In genomic region chrX:12997898-12998687, GRCh38 we compare ENCODE assay signal across 11 cellular contexts. TPM values are rescaled to one million over a fixed set of nuclear protein-coding genes. Genes with fewer than 3 reads are reported as not detected.
DNase-seq lines count a peak whose midpoint lies in the region; ATAC-seq, FAIRE-seq and TF ChIP-seq lines count a peak whose summit lies in the region.
"Had no signal": no experiment of that assay in that cellular context is flagged by ENCODE, and none has a peak within 500 bp of the region (broad histone marks: within the 10 kb centered on the region; RNA-seq: fewer than 3 reads in every experiment).

No MANE protein-coding gene starts in this region.

- H3K9me3 Mint-ChIP-seq in effector memory CD8-positive, alpha-beta T cell = no peaks in the 10 kb centered on the region

- no peak for DNase-seq in Panc1 (ENCODE audit: low read depth, low spot score)
- no peak for DNase-seq in effector memory CD8-positive, alpha-beta T cell
- peak in 4 of 6 donors; percentile 40 to 47 (median 44) for DNase-seq in pancreas
- no peak for DNase-seq in T1000 (lab: John Stamatoyannopoulos, UW)
- no peak for DNase-seq in WERI-Rb-1
- DNase-seq in posterior vena cava (ENCODE audit: low spot score) = no peak

- 8 to 11% methylated on average over 5 of the region's 5 CpGs for WGBS in pancreas, 2 donors

- no peaks in the 10 kb centered on the region for H3K36me3 Mint-ChIP-seq in effector memory CD8-positive, alpha-beta T cell (ENCODE audit: insufficient read depth)

- no TSS peak for BruUV-seq in Panc1 (replicated peaks; lab: Mats Ljungman, UMichigan)

- intact Hi-C loops in Panc1 (cut with micrococcal nuclease; ENCODE audit: unreplicated experiment) = no loop called here
- intact Hi-C loops in pancreas (cut with DNase I) = no loop called here
- intact Hi-C loops in posterior vena cava (cut with DNase I) = no loop called here

- H3K4me2 ChIP-seq in DOHH2 (ENCODE audit: low read length) = peak overlapping the region; percentile 3

- H3K4me1 Mint-ChIP-seq in effector memory CD8-positive, alpha-beta T cell (ENCODE audit: low read depth in 2 of 2) = peaks cover 23 to 37% of the 10 kb centered on the region in 2 donors

- H3K27me3 Mint-ChIP-seq in effector memory CD8-positive, alpha-beta T cell = no peaks in the 10 kb centered on the region

- CTCF ChIA-PET in Panc1 (lab: Charles Lee) = interaction anchor here (0.6 kb wide), 1 partner anchor 226 kb away, joined by 4 read pairs; no protein-coding TSS in a partner anchor

- FAIRE-seq in pancreas (lab: Jason Lieb, UNC) = no peak
- FAIRE-seq: islet of Langerhans had no signal

- no peaks in the 10 kb centered on the region for H3K79me2 ChIP-seq in DOHH2 (ENCODE audit: control insufficient read depth, low read length)

- no peaks in the 10 kb centered on the region for H4K20me1 ChIP-seq in DOHH2 (ENCODE audit: control insufficient read depth, insufficient read depth, low read depth, low read length)

- H3K27ac Mint-ChIP-seq in effector memory CD8-positive, alpha-beta T cell = peak overlapping the region; percentile 92 to 95

- POLR2A ChIA-PET in Panc1 (lab: Charles Lee) = no interaction called here

- no peaks in the 10 kb centered on the region for H3K9me2 ChIP-seq in DOHH2 (replicated peaks; ENCODE audit: control insufficient read depth, low read length)

- H3K4me1 ChIP-seq in DOHH2 (ENCODE audit: control insufficient read depth, low read length) (peaks cover 63% of the 10 kb centered on the region), Panc1 (ENCODE audit: control insufficient read depth, insufficient read depth, low read length) (peaks cover 7% of the 10 kb centered on the region), pancreas (peaks cover 18 to 54% (median 50%) of the 10 kb centered on the region in 3 donors)

- peak overlapping the region; percentile 53 to 68 for H3K4me3 Mint-ChIP-seq in effector memory CD8-positive, alpha-beta T cell

- in situ Hi-C loops in Panc1 (cut with HindIII; ENCODE audit: low pct_unique_long_range_greater_than_20kb, low sequenced_read_pairs) = no loop called here

- H3K27me3 ChIP-seq in DOHH2 (ENCODE audit: control insufficient read depth, low read length) (no peaks in the 10 kb centered on the region), Panc1 (ENCODE audit: control insufficient read depth, insufficient read depth, low read length) (no peaks in the 10 kb centered on the region), pancreas (no peaks in the 10 kb centered on the region), WERI-Rb-1 (ENCODE audit: insufficient read depth, low read depth, severe bottlenecking) (no peaks in the 10 kb centered on the region)

- H3K4me3 ChIP-seq in DOHH2 (ENCODE audit: low read length) = no peak overlapping the region
- no peak overlapping the region for H3K4me3 ChIP-seq in Panc1 (ENCODE audit: low read depth in 2 of 2, low read length in 2 of 2)
- no peak overlapping the region for H3K4me3 ChIP-seq in pancreas
- H3K4me3 ChIP-seq in WERI-Rb-1 (ENCODE audit: low read depth, low read length) = no peak overlapping the region

- TF ChIP-seq CTCF in DOHH2 (IDR thresholded peaks at IDR 0.05; ENCODE audit: low read depth, low read length, poor library complexity, severe bottlenecking) (no peak), Panc1 (IDR thresholded peaks at IDR 0.05) (no peak), pancreas (IDR thresholded peaks at IDR 0.05) (no peak), WERI-Rb-1 (IDR thresholded peaks at IDR 0.05; ENCODE audit: low read depth, low read length) (no peak)

- no peak for ATAC-seq in Panc1
- no peak for ATAC-seq in effector memory CD8-positive, alpha-beta T cell (replicated peaks)
- peak; percentile 81 to 90 (median 84) for ATAC-seq in pancreas
- no peak for ATAC-seq in HG02938 (IDR thresholded peaks at IDR 0.05; ENCODE audit: unreplicated experiment)

- H3K27ac ChIP-seq in DOHH2 (ENCODE audit: low read depth, low read length) = peak overlapping the region; percentile 20; the same call in 1 of the 2 replicates
- H3K27ac ChIP-seq in Panc1 (ENCODE audit: low read length) = peak overlapping the region; percentile 79
- H3K27ac ChIP-seq in pancreas = peak overlapping the region; percentile 1 to 79 (median 45)
- no peak overlapping the region for H3K27ac ChIP-seq in WERI-Rb-1

- H3K36me3 ChIP-seq in DOHH2 (ENCODE audit: control insufficient read depth, low read length) (no peaks in the 10 kb centered on the region), Panc1 (ENCODE audit: control insufficient read depth, insufficient read depth, low read length) (no peaks in the 10 kb centered on the region), pancreas (no peaks in the 10 kb centered on the region), WERI-Rb-1 (no peaks in the 10 kb centered on the region)

- H3F3A ChIP-seq in DOHH2 (ENCODE audit: control insufficient read depth, insufficient read depth) = peaks cover 18% of the 10 kb centered on the region

- H3K9me3 ChIP-seq in DOHH2 (ENCODE audit: control insufficient read depth, insufficient read depth, low read length) (no peaks in the 10 kb centered on the region), Panc1 (ENCODE audit: control insufficient read depth, insufficient read depth, low read depth, low read length) (no peaks in the 10 kb centered on the region), pancreas (no peaks in the 10 kb centered on the region), WERI-Rb-1 (ENCODE audit: severe bottlenecking) (no peaks in the 10 kb centered on the region)

RNA-seq across cellular contexts. Expression of gene TMSB4X, which starts 23.2 kb away (rescaled TPM):
- total RNA-seq in Panc1 (2021; ENCODE audit: unreplicated experiment) (2,928 TPM), pancreas (1,000 to 10,000 TPM in 2 of 6 donors, 100 to 1,000 TPM in 4; 460 to 1,697 (median 685) TPM), posterior vena cava (1,000 to 10,000 TPM; 3,954 to 4,090 TPM)
- polyA plus RNA-seq in Panc1 (2012; ENCODE audit: insufficient read length) = 5,442 TPM
- 1,000 to 10,000 TPM; 2,074 to 2,276 TPM for polyA plus RNA-seq in pancreas

RNA-seq across cellular contexts. Expression of gene FAM9C, which starts 46.3 kb away (rescaled TPM):
- total RNA-seq in Panc1 (2021; ENCODE audit: unreplicated experiment) (not detected), pancreas (not detected), posterior vena cava (under 1 TPM in 1 of 2 donors, not detected in 1; 0.19 TPM)
- polyA plus RNA-seq in Panc1 (2012; ENCODE audit: insufficient read length) = not detected
- polyA plus RNA-seq in pancreas = not detected
- total RNA-seq: cerebellum, M059J had no signal

Comparison
In these comparisons a context has a peak if more than half of its experiments do, and no peak if none do; other contexts are left out.
1. ATAC-seq: peak in pancreas (4 of 4); none in Panc1 (single experiment), effector memory CD8-positive, alpha-beta T cell (single experiment) and HG02938 (single experiment).
2. DNase-seq: peak in pancreas (4 of 6); none in Panc1 (single experiment), effector memory CD8-positive, alpha-beta T cell (0 of 3), T1000 (single experiment), WERI-Rb-1 (single experiment) and posterior vena cava (single experiment).